Comparison of ENCODE assay signal across 1 cellular context in the genomic region with DNA sequence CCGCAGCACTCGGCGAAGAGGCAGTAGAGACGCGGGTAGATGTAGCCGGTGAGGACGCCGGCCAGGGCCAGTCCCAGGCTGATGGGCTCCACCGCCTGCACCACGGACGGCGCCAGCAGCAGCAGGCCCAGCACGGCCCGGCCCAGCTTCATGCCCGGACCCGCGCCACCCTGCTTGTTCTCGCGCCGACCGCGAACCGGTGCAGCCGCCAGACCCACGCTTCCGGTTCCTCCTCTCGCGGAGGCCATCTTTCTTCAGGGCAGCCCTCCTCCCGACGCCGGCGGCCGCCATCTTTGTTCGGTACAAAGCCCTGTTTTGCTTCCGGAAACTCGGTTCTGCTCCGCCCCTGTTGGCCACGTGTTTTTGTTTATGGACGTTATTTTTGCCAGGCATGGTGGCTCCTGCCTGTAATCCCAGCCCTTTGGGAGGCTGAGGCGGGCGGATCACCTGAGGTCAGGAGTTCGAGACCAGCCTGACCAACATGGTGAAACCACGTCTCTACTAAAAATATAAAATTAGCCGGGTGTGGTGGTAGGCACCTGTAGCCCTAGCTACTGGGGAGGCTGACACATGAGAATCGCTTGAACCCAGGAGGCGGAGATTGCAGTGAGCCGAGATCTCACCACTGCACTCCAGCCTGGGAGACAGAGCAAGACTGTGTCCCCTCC.
TF ChIP-seq lines count a peak whose summit lies in the region.

A gene with protein sequence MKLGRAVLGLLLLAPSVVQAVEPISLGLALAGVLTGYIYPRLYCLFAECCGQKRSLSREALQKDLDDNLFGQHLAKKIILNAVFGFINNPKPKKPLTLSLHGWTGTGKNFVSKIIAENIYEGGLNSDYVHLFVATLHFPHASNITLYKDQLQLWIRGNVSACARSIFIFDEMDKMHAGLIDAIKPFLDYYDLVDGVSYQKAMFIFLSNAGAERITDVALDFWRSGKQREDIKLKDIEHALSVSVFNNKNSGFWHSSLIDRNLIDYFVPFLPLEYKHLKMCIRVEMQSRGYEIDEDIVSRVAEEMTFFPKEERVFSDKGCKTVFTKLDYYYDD (minus strand): TSS at position 203 of the 668 bp plus-strand sequence. CDS start 51 bp downstream, at position 152.

TF ChIP-seq in H1, 55 proteins besides CTCF, POLR2A, EP300 and RAD21:
- TF ChIP-seq BRCA1 (IDR thresholded peaks at IDR 0.05; ENCODE audit: low read depth, low read length), result peak; percentile 50; the same call in 1 of the 2 replicates
- no peak for TF ChIP-seq CEBPB (IDR thresholded peaks at IDR 0.05; ENCODE audit: low read depth, low read length)
- no peak for TF ChIP-seq FOSL1 (IDR thresholded peaks at IDR 0.05; ENCODE audit: insufficient read depth, low read depth, low read length)
- TF ChIP-seq SIX5 (IDR thresholded peaks at IDR 0.05; ENCODE audit: low read depth, low read length), result peak; percentile 63
- TF ChIP-seq ASH2L (IDR thresholded peaks at IDR 0.05; ENCODE audit: low read length), result peak; percentile 78
- peak; percentile 70 for TF ChIP-seq KDM4A (IDR thresholded peaks at IDR 0.05; ENCODE audit: low read depth, low read length, severe bottlenecking)
- TF ChIP-seq KDM1A (IDR thresholded peaks at IDR 0.05; ENCODE audit: borderline replicate concordance, low read length), result 0 out of 2 replicates have a peak, but pooled peaks have one; percentile 54
- TF ChIP-seq, protein P1, sequence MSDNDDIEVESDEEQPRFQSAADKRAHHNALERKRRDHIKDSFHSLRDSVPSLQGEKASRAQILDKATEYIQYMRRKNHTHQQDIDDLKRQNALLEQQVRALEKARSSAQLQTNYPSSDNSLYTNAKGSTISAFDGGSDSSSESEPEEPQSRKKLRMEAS (IDR thresholded peaks at IDR 0.05), result peak; percentile 80
- TF ChIP-seq CREB1 (IDR thresholded peaks at IDR 0.05), result peak; percentile 60; the same call in 1 of the 2 replicates
- no peak for TF ChIP-seq SP2 (IDR thresholded peaks at IDR 0.05; ENCODE audit: low read length)
- TF ChIP-seq TAF1 (IDR thresholded peaks at IDR 0.05; ENCODE audit: low read depth, low read length), result peak; percentile 88
- TF ChIP-seq SIN3A (conservative IDR thresholded peaks at IDR 0.05 in 1 of 2, IDR thresholded peaks at IDR 0.05 in 1 of 2; ENCODE audit: low read depth in 1 of 2, low read length in 2 of 2), result peak; percentile 84 to 96
- TF ChIP-seq NRF1 (IDR thresholded peaks at IDR 0.05; ENCODE audit: low read depth, low read length), result no peak
- TF ChIP-seq YY1 (IDR thresholded peaks at IDR 0.05; ENCODE audit: low read depth, low read length), result peak; percentile 100
- peak; percentile 72 for TF ChIP-seq USF2 (IDR thresholded peaks at IDR 0.05; ENCODE audit: low read length)
- peak; percentile 48 for TF ChIP-seq TAF7 (optimal IDR thresholded peaks at IDR 0.05; ENCODE audit: borderline replicate concordance, low read depth, low read length)
- TF ChIP-seq POU5F1 (IDR thresholded peaks at IDR 0.05; ENCODE audit: low read depth, low read length), result no peak
- TF ChIP-seq GABPA (IDR thresholded peaks at IDR 0.05; ENCODE audit: borderline replicate concordance, insufficient read depth, low read length), result peak; percentile 84; the same call in 1 of the 2 replicates
- 0 out of 2 replicates have a peak, but pooled peaks have one; percentile 28 for TF ChIP-seq KDM5A (IDR thresholded peaks at IDR 0.05; ENCODE audit: low read length)
- TF ChIP-seq CHD2 (IDR thresholded peaks at IDR 0.05; ENCODE audit: low read length), result peak; percentile 79
- peak; percentile 73 for TF ChIP-seq POLR2AphosphoS5 (IDR thresholded peaks at IDR 0.05; ENCODE audit: low read depth, low read length)
- 0 out of 2 replicates have a peak, but pooled peaks have one; percentile 75 for TF ChIP-seq RBBP5 (IDR thresholded peaks at IDR 0.05; ENCODE audit: borderline replicate concordance, low read depth, low read length)
- 0 out of 2 replicates have a peak, but pooled peaks have one; percentile 18 for TF ChIP-seq SP1 (IDR thresholded peaks at IDR 0.05; ENCODE audit: low read depth, low read length)
- 0 out of 2 replicates have a peak, but pooled peaks have one; percentile 46 for TF ChIP-seq EGR1 (IDR thresholded peaks at IDR 0.05; ENCODE audit: borderline replicate concordance, low read depth, low read length)
- TF ChIP-seq SUZ12 (IDR thresholded peaks at IDR 0.05; ENCODE audit: low read length), result no peak
- peak; percentile 89 for TF ChIP-seq PHF8 (conservative IDR thresholded peaks at IDR 0.05; ENCODE audit: low read depth, low read length)
- peak; percentile 65 for TF ChIP-seq TBP (IDR thresholded peaks at IDR 0.05; ENCODE audit: low read depth, low read length)
- peak; percentile 96 for TF ChIP-seq SAP30 (IDR thresholded peaks at IDR 0.05; ENCODE audit: insufficient read depth, insufficient replicate concordance, low read length)
TF ChIP-seq in H1: peak in this region for 22.
